ENCODE assay signal across 8 cellular contexts in the genomic region with DNA sequence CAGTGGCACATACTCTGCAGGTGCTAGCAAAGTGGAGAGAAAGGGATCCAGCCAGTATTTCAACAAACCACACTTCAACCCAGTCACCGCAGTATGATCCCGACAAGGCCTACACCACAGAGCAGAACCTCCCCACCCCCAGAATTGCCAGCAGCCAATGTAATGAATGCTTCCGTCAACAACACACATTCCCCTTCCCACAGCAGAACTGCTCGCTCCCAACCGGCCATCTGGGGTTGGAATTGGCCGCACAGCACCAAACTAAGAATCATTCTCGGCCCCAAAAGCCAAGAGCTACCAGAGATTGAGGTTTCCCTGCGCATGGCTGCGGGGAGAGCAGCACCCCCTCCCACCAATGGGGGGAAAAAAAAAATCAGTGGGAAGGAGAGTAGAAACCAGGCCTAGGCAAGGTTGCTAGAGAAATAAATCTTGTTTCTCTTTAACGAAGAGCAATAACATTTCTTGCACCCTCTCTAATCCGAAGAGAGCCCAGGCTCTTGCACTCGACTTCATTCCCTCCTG. TPM values are rescaled to one million over a fixed set of nuclear protein-coding genes. Genes with fewer than 3 reads are reported as not detected.
DNase-seq lines count a peak whose midpoint lies in the region; ATAC-seq and TF ChIP-seq lines count a peak whose summit lies in the region.

No MANE protein-coding gene starts in this region.

- TF ChIP-seq CTCF in brain (conservative IDR thresholded peaks at IDR 0.05) = no peak

- DNase-seq in EH (ENCODE audit: low read depth) (peak; percentile 83), LHCN-M2 (ENCODE audit: low read depth) (peak; percentile 80), SK-N-MC (ENCODE audit: low read depth, low spot score) (no peak), iPS DF 19.7 (ENCODE audit: low read depth, low spot score) (peak; percentile 48), renal cortical epithelial cell (ENCODE audit: low read depth) (peak; percentile 88)

- peak overlapping the region; percentile 97 to 100 (median 98) for H3K27ac Mint-ChIP-seq in brain

- peak overlapping the region; percentile 90 for H3K4me3 ChIP-seq in SK-N-MC

- H3K36me3 ChIP-seq in SK-N-MC (ENCODE audit: insufficient read depth, low read length) = peaks cover 7% of the 10 kb centered on the region; the same call in 1 of the 2 replicates

- no peaks in the 10 kb centered on the region for H3K9me3 Mint-ChIP-seq in brain

- ATAC-seq in HG03354 (IDR thresholded peaks at IDR 0.05; ENCODE audit: poor library complexity, severe bottlenecking, unreplicated experiment) (no peak), GM19328 (IDR thresholded peaks at IDR 0.05; ENCODE audit: unreplicated experiment) (no peak)

- peaks cover 11% of the 10 kb centered on the region for H3K27me3 Mint-ChIP-seq in brain

- H3K27ac ChIP-seq in SK-N-MC = peak overlapping the region; percentile 88

- peaks cover 71% of the 10 kb centered on the region for H3K4me1 Mint-ChIP-seq in brain

- H3K9me3 ChIP-seq in SK-N-MC (ENCODE audit: low read depth, low read length) = no peaks in the 10 kb centered on the region

- H3K36me3 Mint-ChIP-seq in brain = no peaks in the 10 kb centered on the region

- H3K4me3 Mint-ChIP-seq in brain = peak overlapping the region; percentile 97 to 99 (median 97)

- peak overlapping the region; percentile 92 for H3K9ac ChIP-seq in SK-N-MC (ENCODE audit: insufficient read length)

RNA-seq across cellular contexts. Expression of a gene that starts 1.1 kb away (rescaled TPM):
- total RNA-seq in LHCN-M2 (2014; rRNA removed) (22.5 and 26.9 TPM in 2 replicates), renal cortical epithelial cell (14.9 and 32.5 TPM in 2 replicates)
- 13.4 TPM for polyA plus RNA-seq in LHCN-M2 (2012)
- polyA plus RNA-seq in brain (ENCODE audit: insufficient read depth, low read depth, low replicate concordance) = 23.5 TPM
